In the genomic region with DNA sequence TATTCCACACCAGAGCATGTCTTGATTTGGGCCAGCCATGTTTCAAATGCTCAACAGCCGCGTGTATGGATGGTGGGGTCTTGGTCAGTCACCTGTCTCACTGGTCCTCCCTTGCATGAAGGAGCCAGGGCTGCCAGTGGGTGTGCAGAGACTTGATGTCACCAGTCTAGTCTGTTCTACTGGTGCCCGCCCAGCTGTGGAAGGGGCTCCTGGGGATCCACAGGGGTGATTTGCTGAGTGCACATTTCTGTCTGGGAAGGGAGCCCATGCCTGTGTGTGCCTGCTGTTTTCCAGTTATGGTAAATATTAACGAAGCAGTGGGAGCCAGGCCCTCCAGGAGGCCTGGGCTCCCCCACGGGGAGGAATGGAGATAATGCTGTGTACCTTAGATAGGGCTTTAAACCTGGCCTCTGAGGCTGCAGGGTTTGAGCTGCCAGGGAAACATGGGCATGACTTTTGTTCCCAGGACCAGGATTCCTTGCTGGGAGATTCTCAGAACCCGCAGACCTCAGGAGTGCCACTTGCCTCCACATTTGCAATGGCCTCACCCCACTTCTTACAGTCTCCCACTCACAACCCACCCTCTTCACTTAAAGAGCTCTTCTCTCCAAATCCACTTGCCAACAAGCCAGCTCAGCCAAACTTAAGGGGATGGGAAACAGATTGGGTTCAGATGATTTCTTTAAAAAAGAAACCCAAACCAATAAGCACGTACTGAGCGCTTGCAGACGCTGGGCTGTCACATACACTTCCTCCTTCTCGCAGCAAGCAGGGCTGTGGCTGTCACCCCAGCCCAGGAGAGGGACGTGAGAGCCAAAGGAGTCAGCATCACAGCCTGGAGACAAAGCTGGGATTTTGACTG, we compare ENCODE assay signal across 11 cellular contexts. TPM values are rescaled to one million over a fixed set of nuclear protein-coding genes. Genes with fewer than 3 reads are reported as not detected.
DNase-seq lines count a peak whose midpoint lies in the region; ATAC-seq and TF ChIP-seq lines count a peak whose summit lies in the region.
"Had no signal": no experiment of that assay in that cellular context is flagged by ENCODE, and none has a peak within 500 bp of the region (broad histone marks: within the 10 kb centered on the region; RNA-seq: fewer than 3 reads in every experiment).

No MANE protein-coding gene starts in this region.

- H3K9me3 ChIP-seq in left ventricle myocardium inferior (replicated peaks) (no peaks in the 10 kb centered on the region), Panc1 (ENCODE audit: control insufficient read depth, insufficient read depth, low read depth, low read length) (no peaks in the 10 kb centered on the region), upper lobe of right lung (no peaks in the 10 kb centered on the region)
- no peaks in the 10 kb centered on the region for H3K9me3 ChIP-seq in CD4-positive, alpha-beta T cell (ENCODE audit: control insufficient read depth, low read length)

- intact Hi-C loops in Right ventricle myocardium inferior (cut with DNase I) (no loop called here), left ventricle myocardium inferior (cut with micrococcal nuclease) (no loop called here), Panc1 (cut with micrococcal nuclease; ENCODE audit: unreplicated experiment) (no loop called here), left colon (cut with DNase I, micrococcal nuclease) (no loop called here), upper lobe of right lung (cut with DNase I) (no loop called here), lower leg skin (cut with DNase I; ENCODE audit: low total_unique reads) (no loop called here)
- intact Hi-C loops in CD4-positive, alpha-beta T cell (cut with DNase I, micrococcal nuclease): no loop called here

- no peaks in the 10 kb centered on the region for H3K4me1 Mint-ChIP-seq in CD4-positive, alpha-beta T cell (ENCODE audit: low read depth)

- TF ChIP-seq POLR2A in lower leg skin (IDR thresholded peaks at IDR 0.05): no peak

- H3K36me3 ChIP-seq in left ventricle myocardium inferior: no peaks in the 10 kb centered on the region
- H3K36me3 ChIP-seq in Panc1 (ENCODE audit: control insufficient read depth, insufficient read depth, low read length): no peaks in the 10 kb centered on the region
- no peaks in the 10 kb centered on the region for H3K36me3 ChIP-seq in upper lobe of right lung

- H3K27me3 ChIP-seq in left ventricle myocardium inferior (ENCODE audit: low read depth) (no peaks in the 10 kb centered on the region), Panc1 (ENCODE audit: control insufficient read depth, insufficient read depth, low read length) (no peaks in the 10 kb centered on the region), upper lobe of right lung (no peaks in the 10 kb centered on the region)
- H3K27me3 ChIP-seq in CD4-positive, alpha-beta T cell (ENCODE audit: control insufficient read depth, insufficient read depth, low read length): no peaks in the 10 kb centered on the region

- no peaks in the 10 kb centered on the region for H3K36me3 Mint-ChIP-seq in CD4-positive, alpha-beta T cell (ENCODE audit: low read depth)

- CTCF ChIA-PET in Panc1 (lab: Charles Lee): interaction anchor here (0.6 kb wide), 1 partner anchor 251 kb away, joined by 3 read pairs; no protein-coding TSS in a partner anchor
- CTCF ChIA-PET in CD4-positive, alpha-beta T cell (lab: Charles Lee): no interaction called here

- H3K27ac Mint-ChIP-seq in CD4-positive, alpha-beta T cell: no peak overlapping the region

- no peak overlapping the region for H3K4me3 Mint-ChIP-seq in CD4-positive, alpha-beta T cell

- no peak overlapping the region for H3K4me3 ChIP-seq in left ventricle myocardium inferior
- no peak overlapping the region for H3K4me3 ChIP-seq in Panc1 (ENCODE audit: low read depth in 2 of 2, low read length in 2 of 2)
- no peak overlapping the region for H3K4me3 ChIP-seq in upper lobe of right lung
- H3K4me3 ChIP-seq in lower leg skin (ENCODE audit: low read depth, poor library complexity, severe bottlenecking): no peak overlapping the region

- BruUV-seq in Panc1 (replicated peaks; lab: Mats Ljungman, UMichigan): no TSS peak

- no peak overlapping the region for H3K27ac ChIP-seq in left ventricle myocardium inferior (replicated peaks)
- no peak overlapping the region for H3K27ac ChIP-seq in Panc1 (ENCODE audit: low read length)
- H3K27ac ChIP-seq in upper lobe of right lung: no peak overlapping the region
- H3K27ac ChIP-seq in CD4-positive, alpha-beta T cell (ENCODE audit: low read depth, low read length): no peak overlapping the region

- in situ Hi-C loops in Panc1 (cut with HindIII; ENCODE audit: low pct_unique_long_range_greater_than_20kb, low sequenced_read_pairs): no loop called here

- TF ChIP-seq CTCF in left ventricle myocardium inferior (IDR thresholded peaks at IDR 0.05; ENCODE audit: borderline replicate concordance) (no peak), Panc1 (IDR thresholded peaks at IDR 0.05) (no peak), upper lobe of right lung (IDR thresholded peaks at IDR 0.05) (no peak), lower leg skin (IDR thresholded peaks at IDR 0.05) (no peak), omental fat pad (IDR thresholded peaks at IDR 0.05) (no peak)
- no peak for TF ChIP-seq CTCF in CD4-positive, alpha-beta T cell (IDR thresholded peaks at IDR 0.05)

- POLR2A ChIA-PET in Panc1 (lab: Charles Lee): no interaction called here
- POLR2A ChIA-PET in CD4-positive, alpha-beta T cell (lab: Charles Lee): no interaction called here

- no peaks in the 10 kb centered on the region for H3K9me3 Mint-ChIP-seq in CD4-positive, alpha-beta T cell

- WGBS in lower leg skin, 2 donors: 52 to 67% methylated on average over 11 of the region's 11 CpGs

- DNase-seq in Right ventricle myocardium inferior (ENCODE audit: missing footprints) (no peak), left ventricle myocardium inferior (no peak), Panc1 (ENCODE audit: low read depth, low spot score) (no peak), left colon (peak in 1 of 2 donors; percentile 41), upper lobe of right lung (peak; percentile 76), lower leg skin (ENCODE audit: low spot score in 2 of 2) (no peak), omental fat pad (ENCODE audit: low spot score) (no peak)
- DNase-seq in CD4-positive, alpha-beta T cell: no peak
- DNase-seq: cerebellar nuclear complex, glutamatergic neuron, NCI-H1930 had no signal

- H3K27me3 Mint-ChIP-seq in CD4-positive, alpha-beta T cell: peaks cover 5% of the 10 kb centered on the region

- no peaks in the 10 kb centered on the region for H3K4me1 ChIP-seq in left ventricle myocardium inferior
- 0 out of 2 replicates have a peak, but pooled peaks cover 6% of the 10 kb centered on the region for H3K4me1 ChIP-seq in Panc1 (ENCODE audit: control insufficient read depth, insufficient read depth, low read length)
- peaks cover 5% of the 10 kb centered on the region for H3K4me1 ChIP-seq in upper lobe of right lung

- ATAC-seq in Right ventricle myocardium inferior: peak; percentile 5
- peak; percentile 67; the same call in 1 of the 2 replicates for ATAC-seq in Panc1
- ATAC-seq in left colon: peak; percentile 81
- ATAC-seq in upper lobe of right lung: peak; percentile 87
- no peak for ATAC-seq in CD4-positive, alpha-beta T cell (ENCODE audit: poor library complexity)
- no peak for ATAC-seq in omental fat pad (ENCODE audit: low FRiP score)

RNA-seq across cellular contexts. Expression of gene VEGFA, which starts 54.1 kb away (rescaled TPM):
- total RNA-seq in Right ventricle myocardium inferior: 242 TPM
- total RNA-seq in left ventricle myocardium inferior: 359 TPM
- total RNA-seq in Panc1 (2021; ENCODE audit: unreplicated experiment): 98.7 TPM
- 118 TPM for polyA plus RNA-seq in Panc1 (2012; ENCODE audit: insufficient read length)
- total RNA-seq in left colon: 100 to 1,000 TPM; 107 to 110 TPM
- 231 TPM for total RNA-seq in upper lobe of right lung
- 1 to 10 TPM; 3.5 to 3.7 TPM for total RNA-seq in CD4-positive, alpha-beta T cell
- 10 to 100 TPM; 36.2 to 91.3 (median 70.4) TPM for total RNA-seq in lower leg skin
- 100 to 1,000 TPM; 157 to 656 (median 510) TPM for total RNA-seq in omental fat pad

Comparison
In these comparisons a context has a peak if more than half of its experiments do, and no peak if none do; other contexts are left out.
1. ATAC-seq: peak in Right ventricle myocardium inferior (single experiment), Panc1 (single experiment), left colon (single experiment) and upper lobe of right lung (single experiment); none in CD4-positive, alpha-beta T cell (single experiment) and omental fat pad (single experiment).
2. RNA of gene VEGFA, which starts 54.1 kb away (total RNA-seq): 157 to 656 TPM in omental fat pad, 359 TPM in left ventricle myocardium inferior (single experiment), 242 TPM in Right ventricle myocardium inferior (single experiment), 231 TPM in upper lobe of right lung (single experiment), 107 to 110 TPM in left colon, 98.7 TPM in Panc1 (single experiment) and 36.2 to 91.3 TPM in lower leg skin; 3.5 to 3.7 TPM in CD4-positive, alpha-beta T cell; every median in the first group is over 4 times any median in the second.